Comparison of ENCODE assay signal across 22 cellular contexts in the genomic region with DNA sequence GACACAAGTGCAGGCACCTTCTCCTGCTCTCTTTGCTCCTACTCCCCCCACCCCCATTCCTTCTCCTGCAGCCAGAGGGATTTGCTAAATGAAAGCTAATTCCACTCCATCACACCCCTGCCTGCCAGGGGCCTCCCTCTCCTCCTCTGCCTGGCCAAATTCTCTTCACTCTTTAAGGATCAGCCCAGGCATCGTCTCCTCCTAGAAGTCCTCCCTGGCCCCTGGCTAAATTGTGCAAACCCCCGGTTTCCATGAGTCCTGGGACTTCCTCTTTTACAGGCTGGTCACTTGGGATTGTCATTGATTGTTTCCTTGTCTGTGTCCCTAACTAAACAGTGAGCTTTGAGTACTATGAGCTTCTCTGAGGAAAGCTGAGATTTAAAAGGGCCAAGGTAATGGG. TPM values are rescaled to one million over a fixed set of nuclear protein-coding genes. Genes with fewer than 3 reads are reported as not detected.
DNase-seq lines count a peak whose midpoint lies in the region; ATAC-seq and TF ChIP-seq lines count a peak whose summit lies in the region.
"Had no signal": no experiment of that assay in that cellular context is flagged by ENCODE, and none has a peak within 500 bp of the region (broad histone marks: within the 10 kb centered on the region; RNA-seq: fewer than 3 reads in every experiment).

No MANE protein-coding gene starts in this region.

- H3K9me3 ChIP-seq in naive thymus-derived CD4-positive, alpha-beta T cell (ENCODE audit: control insufficient read depth in 2 of 3, low read length in 3 of 3), result peaks cover 0 to 8% (median 0%) of the 10 kb centered on the region in 3 experiments
- H3K9me3 ChIP-seq in Karpas-422 (ENCODE audit: low read length), result peaks cover 12% of the 10 kb centered on the region
- H3K9me3 ChIP-seq: testis had no signal

- no peak overlapping the region for H3K27ac ChIP-seq in naive thymus-derived CD4-positive, alpha-beta T cell (ENCODE audit: low read depth, low read length)
- no peak overlapping the region for H3K27ac ChIP-seq in Karpas-422 (ENCODE audit: low read length)
- H3K27ac ChIP-seq: GM23248, parathyroid adenoma, testis had no signal

- no peaks in the 10 kb centered on the region for H3K4me1 ChIP-seq in naive thymus-derived CD4-positive, alpha-beta T cell (ENCODE audit: control insufficient read depth in 2 of 2, insufficient read depth in 2 of 2, low read length in 2 of 2)
- H3K4me1 ChIP-seq in Karpas-422 (ENCODE audit: low read length), result peaks cover 10% of the 10 kb centered on the region
- H3K4me1 ChIP-seq: parathyroid adenoma had no signal

- DNase-seq in SIG-M5 treated with dmso at 0.1 percent for 504 hours (lab: John Stamatoyannopoulos, UW; ENCODE audit: unreplicated experiment) (peak; percentile 12), SIG-M5 (lab: John Stamatoyannopoulos, UW) (no peak), SKM-1 treated with dmso at 0.1 percent for 144 hours (lab: John Stamatoyannopoulos, UW; ENCODE audit: unreplicated experiment) (peak; percentile 74), type B pancreatic cell (ENCODE audit: extremely low spot score, unreplicated experiment) (no peak), Karpas-422 (no peak), NCI-H446 treated with DMSO at 0.1 percent for 48 hours (lab: John Stamatoyannopoulos, UW) (no peak)
- no peak for DNase-seq in naive thymus-derived CD4-positive, alpha-beta T cell
- DNase-seq: activated T-cell treated with anti-CD3 and anti-CD28 coated beads, Interleukin-2, amount 50 U/mL, for 1 hour; COR-L47; GM23248; KG1; NCI-H1048; NCI-H2029; NCI-H2227 treated with DMSO at 0.1 percent for 48 hours; NCI-H748 treated with DMSO at 0.1 percent for 48 hours; SHP77 treated with DMSO at 0.1 percent for 48 hours; stimulated activated CD4-positive, alpha-beta T cell treated with anti-CD3 and anti-CD28 coated beads, Interleukin-1b, Interleukin-23, amount 100 ng/mL, for 48 hours; T-helper 1 cell had no signal

- no peak overlapping the region for H2AFZ ChIP-seq in Karpas-422 (ENCODE audit: low read length)
- H2AFZ ChIP-seq: GM23248, parathyroid adenoma had no signal

- no peaks in the 10 kb centered on the region for H4K20me1 ChIP-seq in Karpas-422 (ENCODE audit: insufficient read depth, low read depth, low read length)

- peaks cover 0 to 10% (median 0%) of the 10 kb centered on the region in 5 donors for H3K27me3 Mint-ChIP-seq in naive thymus-derived CD4-positive, alpha-beta T cell
- peaks cover 15% of the 10 kb centered on the region for H3K27me3 Mint-ChIP-seq in type B pancreatic cell

- H3K27ac Mint-ChIP-seq in naive thymus-derived CD4-positive, alpha-beta T cell, result no peak overlapping the region
- peak overlapping the region; percentile 76 for H3K27ac Mint-ChIP-seq in type B pancreatic cell
- H3K27ac Mint-ChIP-seq: natural killer cell treated with Interleukin-12 subunit alpha and Interleukin-12 subunit beta and Interleukin-15 and Interleukin-18, amount 100 ng/mL, for 72 hours had no signal

- H3K9me3 Mint-ChIP-seq in naive thymus-derived CD4-positive, alpha-beta T cell, result peaks cover 0 to 22% (median 8%) of the 10 kb centered on the region in 11 donors
- H3K9me3 Mint-ChIP-seq in type B pancreatic cell, result peaks cover 14% of the 10 kb centered on the region
- H3K9me3 Mint-ChIP-seq: natural killer cell treated with Interleukin-12 subunit alpha and Interleukin-12 subunit beta and Interleukin-15 and Interleukin-18, amount 100 ng/mL, for 72 hours had no signal

- no peak overlapping the region for H3K9ac ChIP-seq in Karpas-422 (ENCODE audit: low read length)
- H3K9ac ChIP-seq: GM23248, parathyroid adenoma had no signal

- POLR2A ChIA-PET in naive thymus-derived CD4-positive, alpha-beta T cell (lab: Charles Lee), result no interaction called here

- no peak overlapping the region for H3K4me3 Mint-ChIP-seq in naive thymus-derived CD4-positive, alpha-beta T cell
- H3K4me3 Mint-ChIP-seq in type B pancreatic cell, result no peak overlapping the region
- H3K4me3 Mint-ChIP-seq: natural killer cell treated with Interleukin-12 subunit alpha and Interleukin-12 subunit beta and Interleukin-15 and Interleukin-18, amount 100 ng/mL, for 72 hours had no signal

- H3K9me2 ChIP-seq in Karpas-422 (replicated peaks; ENCODE audit: insufficient read depth, low read length), result no peaks in the 10 kb centered on the region

- TF ChIP-seq CTCF in type B pancreatic cell (conservative IDR thresholded peaks at IDR 0.05), result no peak

- ATAC-seq in naive thymus-derived CD4-positive, alpha-beta T cell, result peak; percentile 22
- no peak for ATAC-seq in HG02938 (IDR thresholded peaks at IDR 0.05; ENCODE audit: unreplicated experiment)
- ATAC-seq: natural killer cell treated with Interleukin-12 subunit alpha and Interleukin-12 subunit beta and Interleukin-15 and Interleukin-18, amount 100 ng/mL, for 72 hours had no signal

- H3K27me3 ChIP-seq in naive thymus-derived CD4-positive, alpha-beta T cell (ENCODE audit: control insufficient read depth in 2 of 2, insufficient read depth in 2 of 2, low read length in 2 of 2), result no peaks in the 10 kb centered on the region
- no peaks in the 10 kb centered on the region for H3K27me3 ChIP-seq in Karpas-422 (ENCODE audit: low read length)
- H3K27me3 ChIP-seq: testis had no signal

- H3K4me1 Mint-ChIP-seq in naive thymus-derived CD4-positive, alpha-beta T cell, result peaks cover 0 to 10% (median 0%) of the 10 kb centered on the region in 7 donors
- H3K4me1 Mint-ChIP-seq in type B pancreatic cell (ENCODE audit: unreplicated experiment), result peaks cover 10% of the 10 kb centered on the region

- H3K79me2 ChIP-seq in Karpas-422 (ENCODE audit: low read length), result no peaks in the 10 kb centered on the region
- H3K79me2 ChIP-seq: parathyroid adenoma had no signal

- H3K4me2 ChIP-seq in Karpas-422 (ENCODE audit: low read depth, low read length, poor library complexity, severe bottlenecking), result no peak overlapping the region

- CTCF ChIA-PET in naive thymus-derived CD4-positive, alpha-beta T cell (lab: Charles Lee), result no interaction called here

- no peak overlapping the region for H3K4me3 ChIP-seq in naive thymus-derived CD4-positive, alpha-beta T cell (ENCODE audit: low read length)
- no peak overlapping the region for H3K4me3 ChIP-seq in Karpas-422 (ENCODE audit: low read length)
- H3K4me3 ChIP-seq: GM23248, testis had no signal

- H3K36me3 ChIP-seq in naive thymus-derived CD4-positive, alpha-beta T cell (ENCODE audit: control insufficient read depth in 2 of 3, insufficient read depth in 3 of 3, low read length in 3 of 3), result no peaks in the 10 kb centered on the region
- no peaks in the 10 kb centered on the region for H3K36me3 ChIP-seq in Karpas-422 (ENCODE audit: insufficient read depth, low read length)

- no peaks in the 10 kb centered on the region for H3K36me3 Mint-ChIP-seq in naive thymus-derived CD4-positive, alpha-beta T cell
- H3K36me3 Mint-ChIP-seq in type B pancreatic cell, result no peaks in the 10 kb centered on the region
- H3K36me3 Mint-ChIP-seq: natural killer cell treated with Interleukin-12 subunit alpha and Interleukin-12 subunit beta and Interleukin-15 and Interleukin-18, amount 100 ng/mL, for 72 hours had no signal

- intact Hi-C loops in naive thymus-derived CD4-positive, alpha-beta T cell (cut with micrococcal nuclease), result no loop called here

RNA-seq across cellular contexts. Expression of a gene that starts 8.7 kb away (rescaled TPM):
- total RNA-seq in naive thymus-derived CD4-positive, alpha-beta T cell, result 1 to 10 TPM in 4 of 5 experiments, under 1 TPM in 1; 0.22 to 4.9 (median 3.1) TPM
- polyA plus RNA-seq in naive thymus-derived CD4-positive, alpha-beta T cell, result 1 to 10 TPM in 1 of 2 donors, under 1 TPM in 1; 0.99 to 5.8 TPM
- total RNA-seq in type B pancreatic cell (ENCODE audit: low replicate concordance), result 2.6 and 3.4 TPM in 2 replicates
- total RNA-seq in Karpas-422 (2014; rRNA removed; shearing (Covaris generic); ENCODE audit: low replicate concordance), result not detected in 2 replicates
- total RNA-seq: GM23248 had no signal
- polyA plus RNA-seq: GM23248 had no signal

RNA-seq across cellular contexts. Expression of a gene that starts 31.8 kb away (rescaled TPM):
- 100 to 1,000 TPM in 1 of 5 experiments, 10 to 100 TPM in 4; 33.8 to 120 (median 41.2) TPM for total RNA-seq in naive thymus-derived CD4-positive, alpha-beta T cell
- polyA plus RNA-seq in naive thymus-derived CD4-positive, alpha-beta T cell, result 10 to 100 TPM in 1 of 2 donors, 1 to 10 TPM in 1; 6.5 to 12.1 TPM
- total RNA-seq in type B pancreatic cell (ENCODE audit: low replicate concordance), result 5.4 and 6.9 TPM in 2 replicates
- total RNA-seq in Karpas-422 (2014; rRNA removed; shearing (Covaris generic); ENCODE audit: low replicate concordance), result 1.7 and 6.9 TPM in 2 replicates

Comparison
In these comparisons a context has a peak if more than half of its experiments do, and no peak if none do; other contexts are left out.
1. DNase-seq: peak in SIG-M5 treated with dmso at 0.1 percent for 504 hours (single experiment) and SKM-1 treated with dmso at 0.1 percent for 144 hours (single experiment); none in SIG-M5 (single experiment), naive thymus-derived CD4-positive, alpha-beta T cell (0 of 9), type B pancreatic cell (single experiment), Karpas-422 (single experiment) and NCI-H446 treated with DMSO at 0.1 percent for 48 hours (single experiment).